8 cellular contexts compared by ENCODE assay signal in the genomic region with DNA sequence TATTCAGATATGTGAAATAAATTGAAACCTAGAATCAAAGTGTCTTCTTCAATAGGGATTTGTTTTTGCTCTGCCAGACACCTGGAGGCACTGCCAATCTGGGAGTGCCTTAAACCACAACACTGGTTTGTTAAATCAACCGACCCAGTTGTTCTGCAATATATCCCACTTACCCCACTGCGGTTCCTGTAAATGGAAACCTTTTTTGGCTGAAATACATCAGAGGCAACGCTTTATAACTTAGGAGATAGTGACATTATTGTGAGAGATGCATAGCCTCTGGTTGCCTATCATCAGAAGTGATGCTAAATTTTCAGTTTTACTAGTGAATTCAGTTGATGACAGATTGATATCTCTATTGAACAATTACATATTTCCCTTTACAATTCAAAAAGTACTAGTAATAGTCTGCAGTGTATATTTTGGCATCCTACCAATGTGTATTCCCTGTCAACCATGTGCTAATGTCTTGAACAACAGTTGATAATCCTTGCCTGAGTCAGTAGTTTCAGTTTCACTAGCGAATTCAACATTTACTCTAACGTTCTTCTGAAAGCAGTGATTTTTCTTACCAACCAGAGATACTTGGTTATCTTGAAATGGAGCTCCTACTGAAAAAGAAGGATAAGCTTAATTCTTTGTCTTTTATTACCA. TPM values are rescaled to one million over a fixed set of nuclear protein-coding genes. Genes with fewer than 3 reads are reported as not detected.
DNase-seq lines count a peak whose midpoint lies in the region; ATAC-seq and TF ChIP-seq lines count a peak whose summit lies in the region.

No MANE protein-coding gene starts in this region.

- peaks cover under 1% of the 10 kb centered on the region for H3K36me3 ChIP-seq in left ventricle myocardium inferior

- no peaks in the 10 kb centered on the region for H3K27me3 Mint-ChIP-seq in activated B cell treated with CpG ODN at 0.5 μM for 24 hours

- H3K9me3 Mint-ChIP-seq in activated B cell treated with CpG ODN at 0.5 μM for 24 hours, result no peaks in the 10 kb centered on the region

- H3K9me3 ChIP-seq in left ventricle myocardium inferior (replicated peaks), result no peaks in the 10 kb centered on the region

- DNase-seq in A172 (ENCODE audit: low spot score) (peak; percentile 39), activated B cell treated with CpG ODN at 0.5 μM for 24 hours (no peak), left ventricle myocardium inferior (no peak), stromal cell of bone marrow (ENCODE audit: low read depth) (peak; percentile 65), SKM-1 treated with dmso at 0.1 percent for 144 hours (lab: John Stamatoyannopoulos, UW; ENCODE audit: unreplicated experiment) (no peak)

- peak overlapping the region; percentile 36 for H3K27ac Mint-ChIP-seq in activated B cell treated with CpG ODN at 0.5 μM for 24 hours

- POLR2A ChIA-PET in activated B cell treated with CpG ODN at 0.5 μM for 24 hours (lab: Charles Lee), result interaction anchor here (1.1 to 3.8 kb wide), 5 partner anchors 17 to 86 kb away, joined by 3 to 41 read pairs (median 3); no protein-coding TSS in a partner anchor

- H3K4me3 Mint-ChIP-seq in activated B cell treated with CpG ODN at 0.5 μM for 24 hours, result peak overlapping the region; percentile 36

- peaks cover 43% of the 10 kb centered on the region for H3K4me1 ChIP-seq in left ventricle myocardium inferior

- peak; percentile 55 for ATAC-seq in GM21529 (IDR thresholded peaks at IDR 0.05; ENCODE audit: unreplicated experiment)
- peak; percentile 64 for ATAC-seq in activated B cell treated with CpG ODN at 0.5 μM for 24 hours (ENCODE audit: low read depth)
- no peak for ATAC-seq in GM21423 (IDR thresholded peaks at IDR 0.05; ENCODE audit: unreplicated experiment)
- no peak for ATAC-seq in HG03439 (IDR thresholded peaks at IDR 0.05; ENCODE audit: unreplicated experiment)

- no peak for TF ChIP-seq CTCF in activated B cell treated with CpG ODN at 0.5 μM for 24 hours (IDR thresholded peaks at IDR 0.05)
- TF ChIP-seq CTCF in left ventricle myocardium inferior (IDR thresholded peaks at IDR 0.05; ENCODE audit: borderline replicate concordance), result no peak

- peaks cover 21% of the 10 kb centered on the region for H3K36me3 Mint-ChIP-seq in activated B cell treated with CpG ODN at 0.5 μM for 24 hours (ENCODE audit: low read depth)

- H3K4me3 ChIP-seq in left ventricle myocardium inferior, result peak overlapping the region; percentile 52

- intact Hi-C loops in activated B cell treated with CpG ODN at 0.5 μM for 24 hours (cut with micrococcal nuclease) (loop anchor here (1.0 to 2.0 kb wide), 2 partner anchors 17 to 18 kb away; no protein-coding TSS in a partner anchor), left ventricle myocardium inferior (cut with micrococcal nuclease) (no loop called here)

- H3K27me3 ChIP-seq in left ventricle myocardium inferior (ENCODE audit: low read depth), result no peaks in the 10 kb centered on the region

- peak overlapping the region; percentile 66 for H3K27ac ChIP-seq in left ventricle myocardium inferior (replicated peaks)

- peaks cover 23% of the 10 kb centered on the region for H3K4me1 Mint-ChIP-seq in activated B cell treated with CpG ODN at 0.5 μM for 24 hours

- CTCF ChIA-PET in activated B cell treated with CpG ODN at 0.5 μM for 24 hours (lab: Charles Lee), result interaction anchor here (0.7 kb wide), 1 partner anchor 15 kb away, joined by 3 read pairs; no protein-coding TSS in a partner anchor

RNA-seq across cellular contexts. Expression of gene PPP2R5C, which starts 30.5 kb away (rescaled TPM):
- total RNA-seq in A172 (2014; rRNA removed; shearing (Covaris generic)), result 87.4 and 106 TPM in 2 replicates
- total RNA-seq in activated B cell treated with CpG ODN at 0.5 μM for 24 hours, result 197 and 227 TPM in 2 replicates
- total RNA-seq in left ventricle myocardium inferior, result 198 TPM

Comparison
In these comparisons a context has a peak if more than half of its experiments do, and no peak if none do; other contexts are left out.
1. DNase-seq: peak in A172 (single experiment) and stromal cell of bone marrow (single experiment); none in activated B cell treated with CpG ODN at 0.5 μM for 24 hours (single experiment), left ventricle myocardium inferior (single experiment) and SKM-1 treated with dmso at 0.1 percent for 144 hours (single experiment).
2. ATAC-seq: peak in GM21529 (single experiment) and activated B cell treated with CpG ODN at 0.5 μM for 24 hours (single experiment); none in GM21423 (single experiment) and HG03439 (single experiment).